1 cellular context compared by ENCODE assay signal in genomic region chr7:231858-232246, GRCh38.
TF ChIP-seq lines count a peak whose summit lies in the region.

No MANE protein-coding gene starts in this region.

TF ChIP-seq in WTC11, 78 proteins besides CTCF, POLR2A, EP300 and RAD21:
- TF ChIP-seq NR2C2 (CRISPR knock-in tag; IDR thresholded peaks at IDR 0.05), result no peak
- no peak for TF ChIP-seq SMAD3 (CRISPR knock-in tag; IDR thresholded peaks at IDR 0.05; ENCODE audit: borderline replicate concordance)
- no peak for TF ChIP-seq CREM (CRISPR knock-in tag; IDR thresholded peaks at IDR 0.05)
- TF ChIP-seq PREB (CRISPR knock-in tag; IDR thresholded peaks at IDR 0.05; ENCODE audit: borderline replicate concordance), result no peak
- no peak for TF ChIP-seq TCF7 (CRISPR knock-in tag; IDR thresholded peaks at IDR 0.05; ENCODE audit: low read depth)
- TF ChIP-seq TEAD4 (CRISPR knock-in tag; IDR thresholded peaks at IDR 0.05), result no peak
- TF ChIP-seq ATF6 (CRISPR knock-in tag; IDR thresholded peaks at IDR 0.05), result no peak
- TF ChIP-seq NR3C1 (CRISPR knock-in tag; conservative IDR thresholded peaks at IDR 0.05; ENCODE audit: low read depth), result no peak
- TF ChIP-seq HMGXB4 (CRISPR knock-in tag; IDR thresholded peaks at IDR 0.05), result no peak
- no peak for TF ChIP-seq E2F4 (CRISPR knock-in tag; IDR thresholded peaks at IDR 0.05; ENCODE audit: borderline replicate concordance, low read depth)
- TF ChIP-seq MXD4 (CRISPR knock-in tag; IDR thresholded peaks at IDR 0.05; ENCODE audit: borderline replicate concordance), result no peak
- no peak for TF ChIP-seq FOXP4 (CRISPR knock-in tag; IDR thresholded peaks at IDR 0.05)
- TF ChIP-seq GTF2I (CRISPR knock-in tag; conservative IDR thresholded peaks at IDR 0.05), result no peak
